9 cellular contexts compared by ENCODE assay signal in genomic region chr9:33117306-33117705, GRCh38. TPM values are rescaled to one million over a fixed set of nuclear protein-coding genes. Genes with fewer than 3 reads are reported as not detected.
A peak's percentile ranks its signal among the peaks of the same experiment; 100 is the strongest.
DNase-seq lines count a peak whose midpoint lies in the region; ATAC-seq and TF ChIP-seq lines count a peak whose summit lies in the region.
"Had no signal": no experiment of that assay in that cellular context is flagged by ENCODE, and none has a peak within 500 bp of the region (broad histone marks: within the 10 kb centered on the region; RNA-seq: fewer than 3 reads in every experiment).

No MANE protein-coding gene starts in this region.

- no peak overlapping the region for H3K23ac ChIP-seq in mesendoderm (ENCODE audit: low read length)

- no peak overlapping the region for H3K56ac ChIP-seq in mesendoderm (ENCODE audit: low read length)

- H3K9ac ChIP-seq in PC-3 (ENCODE audit: low read length) (no peak overlapping the region), mesendoderm (ENCODE audit: low read length) (no peak overlapping the region)

- H3K27ac ChIP-seq in CD8-positive, alpha-beta memory T cell (ENCODE audit: low read depth, low read length), result no peak overlapping the region
- H3K27ac ChIP-seq in PC-3 (ENCODE audit: low read length), result 0 out of 2 replicates have a peak overlapping the region, but pooled peaks have one; percentile 18
- peak overlapping the region; percentile 40 for H3K27ac ChIP-seq in epithelial cell of prostate
- H3K27ac ChIP-seq in osteoblast (ENCODE audit: low read depth, low read length), result peak overlapping the region; percentile 69
- no peak overlapping the region for H3K27ac ChIP-seq in mesendoderm (ENCODE audit: low read depth, low read length)

- H3K4me1 ChIP-seq in CD8-positive, alpha-beta memory T cell (ENCODE audit: insufficient read depth, low read length), result peaks cover 12% of the 10 kb centered on the region
- H3K4me1 ChIP-seq in PC-3 (ENCODE audit: insufficient read depth, low read length), result peaks cover 15% of the 10 kb centered on the region
- peaks cover 16% of the 10 kb centered on the region for H3K4me1 ChIP-seq in osteoblast (ENCODE audit: insufficient read depth, low read length)
- H3K4me1 ChIP-seq in mesendoderm (ENCODE audit: control insufficient read depth, low read depth, low read length), result no peaks in the 10 kb centered on the region

- POLR2A ChIA-PET in CD8-positive, alpha-beta memory T cell (lab: Charles Lee), result no interaction called here
- POLR2A ChIA-PET in PC-3 (lab: Charles Lee; ENCODE audit: unreplicated experiment), result interaction anchor here (0.7 kb wide), 1 partner anchor 15 kb away, joined by 3 read pairs; no protein-coding TSS in a partner anchor

- no peak overlapping the region for H3K4me3 ChIP-seq in CD8-positive, alpha-beta memory T cell (ENCODE audit: low read length)
- no peak overlapping the region for H3K4me3 ChIP-seq in PC-3 (ENCODE audit: low read length)
- no peak overlapping the region for H3K4me3 ChIP-seq in osteoblast (ENCODE audit: insufficient read depth, low read length)
- no peak overlapping the region for H3K4me3 ChIP-seq in mesendoderm (ENCODE audit: low read length)

- CTCF ChIA-PET in CD8-positive, alpha-beta memory T cell (lab: Charles Lee), result no interaction called here
- CTCF ChIA-PET in PC-3 (lab: Charles Lee), result interaction anchor here (0.7 kb wide), 1 partner anchor 40 kb away, joined by 3 read pairs; no protein-coding TSS in a partner anchor

- peaks cover 41 to 50% (median 44%) of the 10 kb centered on the region in 3 donors for H3K4me1 Mint-ChIP-seq in CD8-positive, alpha-beta memory T cell

- no peaks in the 10 kb centered on the region for H3K27me3 ChIP-seq in CD8-positive, alpha-beta memory T cell (ENCODE audit: insufficient read depth, low read length, poor library complexity, severe bottlenecking)
- no peaks in the 10 kb centered on the region for H3K27me3 ChIP-seq in PC-3 (ENCODE audit: low read length)
- H3K27me3 ChIP-seq in osteoblast (ENCODE audit: insufficient read depth, low read length), result no peaks in the 10 kb centered on the region
- no peaks in the 10 kb centered on the region for H3K27me3 ChIP-seq in mesendoderm (ENCODE audit: insufficient read depth, low read length, poor library complexity)

- TF ChIP-seq CTCF in PC-3 (conservative IDR thresholded peaks at IDR 0.05; ENCODE audit: low read depth, low read length) (no peak), osteoblast (IDR thresholded peaks at IDR 0.05; ENCODE audit: extremely low read depth, low read depth, low read length) (no peak)

- no peak overlapping the region for H3K4ac ChIP-seq in mesendoderm (ENCODE audit: low read depth, low read length)

- H3K9me2 ChIP-seq in PC-3 (replicated peaks; ENCODE audit: low read length), result no peaks in the 10 kb centered on the region

- peaks cover 22% of the 10 kb centered on the region for H3K36me3 ChIP-seq in CD8-positive, alpha-beta memory T cell (ENCODE audit: insufficient read depth, low read length)
- peaks cover 10% of the 10 kb centered on the region for H3K36me3 ChIP-seq in PC-3 (ENCODE audit: low read depth, low read length)
- peaks cover 56% of the 10 kb centered on the region for H3K36me3 ChIP-seq in osteoblast (ENCODE audit: insufficient read depth, low read length)
- no peaks in the 10 kb centered on the region for H3K36me3 ChIP-seq in mesendoderm (ENCODE audit: control insufficient read depth, insufficient read depth, low read length)

- no peaks in the 10 kb centered on the region for H3F3A ChIP-seq in PC-3 (ENCODE audit: low read length, unreplicated experiment)

- H2BK120ac ChIP-seq in mesendoderm (ENCODE audit: low read depth, low read length), result no peak overlapping the region

- no TSS peak for BruUV-seq in PC-3 (replicated peaks; lab: Mats Ljungman, UMichigan)

- no peak overlapping the region for H2AK5ac ChIP-seq in mesendoderm (ENCODE audit: low read length)

- H3K79me2 ChIP-seq in PC-3 (ENCODE audit: low read length), result no peaks in the 10 kb centered on the region
- peaks cover 44% of the 10 kb centered on the region for H3K79me2 ChIP-seq in osteoblast (ENCODE audit: insufficient read depth, low read length)
- H3K79me2 ChIP-seq in mesendoderm (ENCODE audit: control insufficient read depth, insufficient read depth, low read length), result no peaks in the 10 kb centered on the region

- intact Hi-C loops in PC-3 (cut with micrococcal nuclease), result loop anchor here (5.0 kb wide), 1 partner anchor 45 kb away; no protein-coding TSS in a partner anchor

- H3K9me3 Mint-ChIP-seq in CD8-positive, alpha-beta memory T cell, result no peaks in the 10 kb centered on the region

- no peaks in the 10 kb centered on the region for H3K9me3 ChIP-seq in CD8-positive, alpha-beta memory T cell (ENCODE audit: low read length)
- no peaks in the 10 kb centered on the region for H3K9me3 ChIP-seq in PC-3 (ENCODE audit: low read length)
- H3K9me3 ChIP-seq in osteoblast (ENCODE audit: low read depth, low read length), result no peaks in the 10 kb centered on the region

- H3K36me3 Mint-ChIP-seq in CD8-positive, alpha-beta memory T cell, result peaks cover 13 to 82% (median 28%) of the 10 kb centered on the region in 3 donors

- H3K4me2 ChIP-seq in PC-3 (ENCODE audit: low read length), result peak overlapping the region; percentile 33
- peak overlapping the region; percentile 18 for H3K4me2 ChIP-seq in osteoblast (ENCODE audit: insufficient read depth, low read length)
- no peak overlapping the region for H3K4me2 ChIP-seq in mesendoderm (ENCODE audit: low read length)

- DNase-seq in CD8-positive, alpha-beta memory T cell, result no peak
- peak; percentile 55 for DNase-seq in PC-3
- no peak for DNase-seq in epithelial cell of prostate (ENCODE audit: low read depth, low spot score)
- peak; percentile 82 for DNase-seq in osteoblast (ENCODE audit: insufficient read length, low spot score, missing footprints)
- no peak for DNase-seq in NCI-H82 treated with DMSO at 0.1 percent for 48 hours (lab: John Stamatoyannopoulos, UW; ENCODE audit: unreplicated experiment)
- no peak for DNase-seq in mesendoderm
- DNase-seq: NCI-H187 had no signal

- H2BK5ac ChIP-seq in mesendoderm (ENCODE audit: low read length), result no peak overlapping the region

- ATAC-seq in PC-3 (peak; percentile 70), HG02885 (IDR thresholded peaks at IDR 0.05; ENCODE audit: poor library complexity, unreplicated experiment) (no peak), GM21423 (IDR thresholded peaks at IDR 0.05; ENCODE audit: unreplicated experiment) (no peak)

- H3K27me3 Mint-ChIP-seq in CD8-positive, alpha-beta memory T cell, result no peaks in the 10 kb centered on the region

- no peak overlapping the region for H4K8ac ChIP-seq in mesendoderm (ENCODE audit: low read depth, low read length)

- no CpG with 5 or more reads among the region's 1 CpG for WGBS in mesendoderm (ENCODE audit: extremely low coverage, insufficient coverage, low lambda C conversion rate)

- no peak overlapping the region for H2BK15ac ChIP-seq in mesendoderm (replicated peaks; ENCODE audit: low read depth)

- H2AFZ ChIP-seq in PC-3 (ENCODE audit: low read length), result no peak overlapping the region
- H2AFZ ChIP-seq in osteoblast (ENCODE audit: low read length), result no peak overlapping the region

- H4K5ac ChIP-seq in mesendoderm (ENCODE audit: low read length), result no peak overlapping the region

- H3K4me3 Mint-ChIP-seq in CD8-positive, alpha-beta memory T cell, result peak overlapping the region in 3 of 7 donors; percentile 12 to 49 (median 29)

- H3K79me1 ChIP-seq in mesendoderm (ENCODE audit: low read length), result no peaks in the 10 kb centered on the region

- no peak overlapping the region for H3K18ac ChIP-seq in mesendoderm (ENCODE audit: low read length)

- H4K20me1 ChIP-seq in PC-3 (ENCODE audit: low read length) (no peaks in the 10 kb centered on the region), osteoblast (ENCODE audit: insufficient read depth, low read length) (peaks cover 5% of the 10 kb centered on the region)

- H3K27ac Mint-ChIP-seq in CD8-positive, alpha-beta memory T cell, result peak overlapping the region; percentile 44 to 88 (median 70)

RNA-seq across cellular contexts. Expression of gene SMU1, which starts 40.8 kb away (rescaled TPM):
- 10 to 100 TPM; 27.5 to 27.6 TPM for total RNA-seq in CD8-positive, alpha-beta memory T cell
- polyA plus RNA-seq in CD8-positive, alpha-beta memory T cell, result 21.2 TPM
- total RNA-seq in PC-3 (2014; rRNA removed), result 17.4 and 17.6 TPM in 2 replicates
- 31.1 and 31.8 TPM in 2 replicates for total RNA-seq in osteoblast
- 15.3 TPM for polyA plus RNA-seq in mesendoderm (2013, experiment 1 of 2)
- 15.4 TPM for polyA plus RNA-seq in mesendoderm (2013, experiment 2 of 2)

RNA-seq across cellular contexts. Expression of gene B4GALT1, which starts 49.8 kb away (rescaled TPM):
- total RNA-seq in CD8-positive, alpha-beta memory T cell, result 10 to 100 TPM; 38.0 to 38.3 TPM
- 41.6 TPM for polyA plus RNA-seq in CD8-positive, alpha-beta memory T cell
- total RNA-seq in PC-3 (2014; rRNA removed) (14.8 and 23.1 TPM in 2 replicates), osteoblast (63.7 and 76.3 TPM in 2 replicates)
- polyA plus RNA-seq in mesendoderm (2013, experiment 1 of 2), result 16.0 TPM
- polyA plus RNA-seq in mesendoderm (2013, experiment 2 of 2), result 15.4 TPM

Comparison
In these comparisons a context has a peak if more than half of its experiments do, and no peak if none do; other contexts are left out.
1. DNase-seq: peak in PC-3 (single experiment) and osteoblast (single experiment); none in CD8-positive, alpha-beta memory T cell (0 of 5), epithelial cell of prostate (single experiment), NCI-H82 treated with DMSO at 0.1 percent for 48 hours (single experiment) and mesendoderm (single experiment).
2. H3K27ac ChIP-seq: peak in PC-3 (single experiment), epithelial cell of prostate (single experiment) and osteoblast (single experiment); none in CD8-positive, alpha-beta memory T cell (single experiment) and mesendoderm (single experiment).